ENCODE assay signal across 25 cellular contexts in genomic region chr2:238709961-238710360, GRCh38.
DNase-seq lines count a peak whose midpoint lies in the region; ATAC-seq and TF ChIP-seq lines count a peak whose summit lies in the region.
"Had no signal": no experiment of that assay in that cellular context is flagged by ENCODE, and none has a peak within 500 bp of the region (broad histone marks: within the 10 kb centered on the region; RNA-seq: fewer than 3 reads in every experiment).

No MANE protein-coding gene starts in this region.

- POLR2A ChIA-PET in AG04450 (lab: Yijun Ruan, JAX) = no interaction called here

- H3K27ac ChIP-seq in AG04450 (ENCODE audit: low read depth, low read length) = no peak overlapping the region
- peak overlapping the region; percentile 48 for H3K27ac ChIP-seq in rectal smooth muscle tissue (ENCODE audit: low read depth, low read length)
- H3K27ac ChIP-seq: 22Rv1, BLaER1 had no signal

- H3K9ac ChIP-seq in rectal smooth muscle tissue (ENCODE audit: low read length) = no peak overlapping the region
- H3K9ac ChIP-seq: BLaER1 had no signal

- peaks cover 5% of the 10 kb centered on the region for H3K27me3 ChIP-seq in AG04450 (ENCODE audit: control insufficient read depth, insufficient read depth, low read length)
- H3K27me3 ChIP-seq in rectal smooth muscle tissue (ENCODE audit: control insufficient read depth, insufficient read depth, low read length) = no peaks in the 10 kb centered on the region
- H3K27me3 ChIP-seq: BLaER1 had no signal

- H3K9me3 Mint-ChIP-seq in brain = peaks cover 0 to 12% (median 0%) of the 10 kb centered on the region in 5 experiments
- H3K9me3 Mint-ChIP-seq: CD4-positive, alpha-beta memory T cell had no signal

- TF ChIP-seq CTCF in AG04450 (IDR thresholded peaks at IDR 0.05; ENCODE audit: low read depth, low read length) (no peak), brain (conservative IDR thresholded peaks at IDR 0.05) (no peak)

- no peaks in the 10 kb centered on the region for H3K36me3 ChIP-seq in rectal smooth muscle tissue (ENCODE audit: control insufficient read depth, insufficient read depth, low read length)
- H3K36me3 ChIP-seq: BLaER1 had no signal

- ATAC-seq in HG03280 (IDR thresholded peaks at IDR 0.05; ENCODE audit: unreplicated experiment) = no peak
- ATAC-seq: GM12878, K562, PC-3 had no signal

- H3K4me1 ChIP-seq in rectal smooth muscle tissue (ENCODE audit: control insufficient read depth, insufficient read depth, low read length) = peaks cover 16% of the 10 kb centered on the region
- H3K4me1 ChIP-seq: BLaER1 had no signal

- DNase-seq in AG04450 (ENCODE audit: low read depth, low spot score) = peak; percentile 20
- DNase-seq in fibroblast of peridontal ligament (ENCODE audit: extremely low read depth) = peak; percentile 23
- DNase-seq in NCI-H526 treated with DMSO at 0.1 percent for 48 hours (lab: John Stamatoyannopoulos, UW) = no peak
- DNase-seq in SW480 (ENCODE audit: low spot score) = no peak
- DNase-seq in activated CD4-positive, alpha-beta T cell treated with anti-CD3 and anti-CD28 coated beads for 48 hours = no peak
- DNase-seq: Calu3; CD4-positive, alpha-beta memory T cell; GF-D8; GOT3; NCI-H1092 treated with DMSO at 0.1 percent for 48 hours; NCI-H146; NCI-H2029 treated with DMSO at 0.1 percent for 48 hours; NCI-H2171; NCI-H446; NCI-H748 treated with DMSO at 0.1 percent for 48 hours; PC-3; RPMI8226; SHP77 treated with DMSO at 0.1 percent for 48 hours had no signal

- peaks cover 14% of the 10 kb centered on the region for H3K27me3 Mint-ChIP-seq in brain

- H3K4me3 ChIP-seq in AG04450 (ENCODE audit: low read depth, low read length) (no peak overlapping the region), rectal smooth muscle tissue (ENCODE audit: low read length) (no peak overlapping the region)
- H3K4me3 ChIP-seq: BLaER1, GM12878, K562 had no signal

- H3K4me1 Mint-ChIP-seq in brain = peaks cover 4% of the 10 kb centered on the region
- H3K4me1 Mint-ChIP-seq: CD4-positive, alpha-beta memory T cell had no signal

- H3K9me3 ChIP-seq in AG04450 (ENCODE audit: control insufficient read depth, insufficient read depth, low read length) = no peaks in the 10 kb centered on the region; the same call in 1 of the 2 replicates

- H3K27ac Mint-ChIP-seq in brain = peak overlapping the region in 3 of 5 experiments; percentile 4 to 56 (median 36)
- H3K27ac Mint-ChIP-seq: CD4-positive, alpha-beta memory T cell had no signal

- no peaks in the 10 kb centered on the region for H3K36me3 Mint-ChIP-seq in brain
- H3K36me3 Mint-ChIP-seq: CD4-positive, alpha-beta memory T cell had no signal

- H3K4me3 Mint-ChIP-seq in brain = no peak overlapping the region
- H3K4me3 Mint-ChIP-seq: CD4-positive, alpha-beta memory T cell had no signal

- CTCF ChIA-PET in AG04450 (lab: Charles Lee) = interaction anchor here (2.1 kb wide), 1 partner anchor 10 kb away, joined by 6 read pairs; no protein-coding TSS in a partner anchor

Comparison
In these comparisons a context has a peak if more than half of its experiments do, and no peak if none do; other contexts are left out.
1. DNase-seq: peak in AG04450 (single experiment) and fibroblast of peridontal ligament (single experiment); none in NCI-H526 treated with DMSO at 0.1 percent for 48 hours (single experiment), SW480 (single experiment) and activated CD4-positive, alpha-beta T cell treated with anti-CD3 and anti-CD28 coated beads for 48 hours (single experiment).